In genomic region chr6:63509652-63510352, GRCh38 we compare ENCODE assay signal across 13 cellular contexts.
A peak's percentile ranks its signal among the peaks of the same experiment; 100 is the strongest.
DNase-seq lines count a peak whose midpoint lies in the region; ATAC-seq and TF ChIP-seq lines count a peak whose summit lies in the region.
"Had no signal": no experiment of that assay in that cellular context is flagged by ENCODE, and none has a peak within 500 bp of the region (broad histone marks: within the 10 kb centered on the region; RNA-seq: fewer than 3 reads in every experiment).

No MANE protein-coding gene starts in this region.

- TF ChIP-seq POLR2A in vagina (IDR thresholded peaks at IDR 0.05): no peak

- TF ChIP-seq CTCF in cardiac fibroblast (IDR thresholded peaks at IDR 0.05; ENCODE audit: low read depth, low read length) (no peak), lower lobe of right lung (IDR thresholded peaks at IDR 0.05) (no peak), vagina (IDR thresholded peaks at IDR 0.05) (no peak)

- H3K4me1 ChIP-seq in lower lobe of right lung (no peaks in the 10 kb centered on the region), vagina (peaks cover 5% of the 10 kb centered on the region)

- H3K9me3 ChIP-seq in lower lobe of right lung (no peaks in the 10 kb centered on the region), vagina (no peaks in the 10 kb centered on the region)
- H3K9me3 ChIP-seq: neutrophil had no signal

- peak; percentile 47 for DNase-seq in DMS53 (lab: John Stamatoyannopoulos, UW)
- no peak for DNase-seq in DMS53 treated with DMSO at 0.1 percent for 48 hours (lab: John Stamatoyannopoulos, UW; ENCODE audit: unreplicated experiment)
- peak; percentile 5 to 81 for DNase-seq in cardiac fibroblast (ENCODE audit: low read depth in 2 of 2)
- no peak for DNase-seq in lower lobe of right lung
- no peak for DNase-seq in vagina (ENCODE audit: extremely low spot score in 2 of 2)
- DNase-seq in mesenteric fat pad (ENCODE audit: low spot score): no peak
- no peak for DNase-seq in OCI-M2 (lab: John Stamatoyannopoulos, UW; ENCODE audit: unreplicated experiment)
- DNase-seq: 8988T, brain microvascular endothelial cell, GF-D8 had no signal

- ATAC-seq in lower lobe of right lung (peak; percentile 82 to 93), HG03159 (IDR thresholded peaks at IDR 0.05; ENCODE audit: unreplicated experiment) (no peak)

- no peaks in the 10 kb centered on the region for H3K36me3 ChIP-seq in lower lobe of right lung
- H3K36me3 ChIP-seq in vagina: no peaks in the 10 kb centered on the region
- H3K36me3 ChIP-seq: brain microvascular endothelial cell, neutrophil had no signal

- no peak overlapping the region for H3K4me3 ChIP-seq in cardiac fibroblast (replicated peaks in 1 of 2; ENCODE audit: low read depth in 2 of 2, low read length in 2 of 2)
- H3K4me3 ChIP-seq in lower lobe of right lung: no peak overlapping the region
- H3K4me3 ChIP-seq in vagina: no peak overlapping the region
- H3K4me3 ChIP-seq: SK-N-MC had no signal

- no peak overlapping the region for H3K27ac ChIP-seq in lower lobe of right lung
- peak overlapping the region; percentile 5 for H3K27ac ChIP-seq in vagina
- H3K27ac ChIP-seq: brain microvascular endothelial cell, neutrophil, SK-N-MC had no signal

- H3K27me3 ChIP-seq in lower lobe of right lung (ENCODE audit: low read depth): no peaks in the 10 kb centered on the region
- no peaks in the 10 kb centered on the region for H3K27me3 ChIP-seq in vagina
- H3K27me3 ChIP-seq: brain microvascular endothelial cell, neutrophil had no signal

- intact Hi-C loops in lower lobe of right lung (cut with DNase I): no loop called here
- intact Hi-C loops in vagina (cut with DNase I): no loop called here

Comparison
In these comparisons a context has a peak if more than half of its experiments do, and no peak if none do; other contexts are left out.
1. DNase-seq: peak in DMS53 (single experiment) and cardiac fibroblast (2 of 2); none in DMS53 treated with DMSO at 0.1 percent for 48 hours (single experiment), lower lobe of right lung (single experiment), vagina (0 of 2), mesenteric fat pad (single experiment) and OCI-M2 (single experiment).